Comparison of ENCODE assay signal across 8 cellular contexts in the genomic region with DNA sequence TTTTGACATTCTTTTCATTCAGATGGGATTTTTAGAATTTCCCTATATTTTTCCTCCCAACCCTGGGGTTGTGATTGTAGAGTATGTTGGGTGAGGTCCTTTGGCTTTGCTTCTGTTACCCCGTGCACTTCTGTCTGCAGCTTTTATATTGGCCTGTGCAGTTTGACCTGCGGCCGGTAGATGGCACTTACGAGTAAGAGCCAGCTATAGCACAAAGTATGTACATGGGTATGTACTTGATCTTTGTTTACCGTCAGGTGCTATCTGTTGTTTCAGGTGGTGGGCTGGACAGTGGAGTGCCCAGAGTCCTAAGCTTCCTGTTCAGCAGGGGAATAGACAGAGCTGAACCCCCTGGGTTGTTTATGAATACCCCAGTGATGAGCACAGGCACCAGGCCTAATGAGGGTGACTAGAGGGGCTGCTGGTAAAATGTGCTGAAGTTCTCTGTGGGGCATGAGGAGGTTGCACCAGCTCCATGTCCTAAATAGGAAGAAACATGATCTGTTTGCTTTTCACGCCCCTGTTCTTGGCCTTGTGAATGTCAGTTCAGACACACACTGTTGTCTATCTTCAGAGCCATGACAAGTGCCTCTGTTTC. TPM values are rescaled to one million over a fixed set of nuclear protein-coding genes. Genes with fewer than 3 reads are reported as not detected.
DNase-seq lines count a peak whose midpoint lies in the region; FAIRE-seq and TF ChIP-seq lines count a peak whose summit lies in the region.

No MANE protein-coding gene starts in this region.

- no peak overlapping the region for H3K4me2 ChIP-seq in Karpas-422 (ENCODE audit: low read depth, low read length, poor library complexity, severe bottlenecking)

- H3K79me2 ChIP-seq in Karpas-422 (ENCODE audit: low read length) = no peaks in the 10 kb centered on the region

- DNase-seq in stimulated activated CD4-positive, alpha-beta T cell treated with anti-CD3 and anti-CD28 coated beads, Interleukin-15, amount 100 ng/mL, for 24 hours = peak; percentile 18
- no peak for DNase-seq in stimulated activated CD4-positive, alpha-beta T cell treated with anti-CD3 and anti-CD28 coated beads, Interleukin-1b, Interleukin-23, amount 100 ng/mL, for 48 hours
- DNase-seq in H54 (ENCODE audit: insufficient read length, low spot score) = peak; percentile 6
- peak; percentile 76 for DNase-seq in Karpas-422
- DNase-seq in WERI-Rb-1 = peak; percentile 42
- DNase-seq in kidney glomerular epithelial cell (lab: John Stamatoyannopoulos, UW) = peak; percentile 5
- DNase-seq in NCI-H1105 (lab: John Stamatoyannopoulos, UW) = no peak
- DNase-seq in NCI-H1694 treated with DMSO at 0.1 percent for 48 hours (lab: John Stamatoyannopoulos, UW) = no peak

- H3K9me2 ChIP-seq in Karpas-422 (replicated peaks; ENCODE audit: insufficient read depth, low read length) = no peaks in the 10 kb centered on the region

- H3K9me3 ChIP-seq in Karpas-422 (ENCODE audit: low read length) (no peaks in the 10 kb centered on the region), WERI-Rb-1 (ENCODE audit: severe bottlenecking) (peaks cover 4% of the 10 kb centered on the region)

- H3K36me3 ChIP-seq in Karpas-422 (ENCODE audit: insufficient read depth, low read length) = no peaks in the 10 kb centered on the region
- H3K36me3 ChIP-seq in WERI-Rb-1 = no peaks in the 10 kb centered on the region

- H2AFZ ChIP-seq in Karpas-422 (ENCODE audit: low read length) = no peak overlapping the region

- peak; percentile 83 for FAIRE-seq in H54 (lab: Jason Lieb, UNC)

- H3K4me3 ChIP-seq in Karpas-422 (ENCODE audit: low read length) (no peak overlapping the region), WERI-Rb-1 (ENCODE audit: low read depth, low read length) (no peak overlapping the region)

- no peaks in the 10 kb centered on the region for H3K4me1 ChIP-seq in Karpas-422 (ENCODE audit: low read length)

- TF ChIP-seq CTCF in WERI-Rb-1 (IDR thresholded peaks at IDR 0.05; ENCODE audit: low read depth, low read length) = peak; percentile 68

- no peak for TF ChIP-seq POLR2A in H54 (IDR thresholded peaks at IDR 0.05; ENCODE audit: low read depth, low read length)

- no peaks in the 10 kb centered on the region for H4K20me1 ChIP-seq in Karpas-422 (ENCODE audit: insufficient read depth, low read depth, low read length)

- H3K27me3 ChIP-seq in Karpas-422 (ENCODE audit: low read length) = no peaks in the 10 kb centered on the region
- H3K27me3 ChIP-seq in WERI-Rb-1 (ENCODE audit: insufficient read depth, low read depth, severe bottlenecking) = no peaks in the 10 kb centered on the region

- H3K9ac ChIP-seq in Karpas-422 (ENCODE audit: low read length) = no peak overlapping the region

- H3K27ac ChIP-seq in Karpas-422 (ENCODE audit: low read length) (no peak overlapping the region), WERI-Rb-1 (no peak overlapping the region)

RNA-seq across cellular contexts. Expression of gene THUMPD2, which starts 58.9 kb away (rescaled TPM):
- total RNA-seq in Karpas-422 (2014; rRNA removed; shearing (Covaris generic); ENCODE audit: low replicate concordance) = 16.5 and 19.7 TPM in 2 replicates

Comparison
In these comparisons a context has a peak if more than half of its experiments do, and no peak if none do; other contexts are left out.
1. DNase-seq: peak in stimulated activated CD4-positive, alpha-beta T cell treated with anti-CD3 and anti-CD28 coated beads, Interleukin-15, amount 100 ng/mL, for 24 hours (single experiment), H54 (single experiment), Karpas-422 (single experiment), WERI-Rb-1 (single experiment) and kidney glomerular epithelial cell (single experiment); none in stimulated activated CD4-positive, alpha-beta T cell treated with anti-CD3 and anti-CD28 coated beads, Interleukin-1b, Interleukin-23, amount 100 ng/mL, for 48 hours (single experiment), NCI-H1105 (single experiment) and NCI-H1694 treated with DMSO at 0.1 percent for 48 hours (single experiment).